Comparison of ENCODE assay signal across 8 cellular contexts in the genomic region with DNA sequence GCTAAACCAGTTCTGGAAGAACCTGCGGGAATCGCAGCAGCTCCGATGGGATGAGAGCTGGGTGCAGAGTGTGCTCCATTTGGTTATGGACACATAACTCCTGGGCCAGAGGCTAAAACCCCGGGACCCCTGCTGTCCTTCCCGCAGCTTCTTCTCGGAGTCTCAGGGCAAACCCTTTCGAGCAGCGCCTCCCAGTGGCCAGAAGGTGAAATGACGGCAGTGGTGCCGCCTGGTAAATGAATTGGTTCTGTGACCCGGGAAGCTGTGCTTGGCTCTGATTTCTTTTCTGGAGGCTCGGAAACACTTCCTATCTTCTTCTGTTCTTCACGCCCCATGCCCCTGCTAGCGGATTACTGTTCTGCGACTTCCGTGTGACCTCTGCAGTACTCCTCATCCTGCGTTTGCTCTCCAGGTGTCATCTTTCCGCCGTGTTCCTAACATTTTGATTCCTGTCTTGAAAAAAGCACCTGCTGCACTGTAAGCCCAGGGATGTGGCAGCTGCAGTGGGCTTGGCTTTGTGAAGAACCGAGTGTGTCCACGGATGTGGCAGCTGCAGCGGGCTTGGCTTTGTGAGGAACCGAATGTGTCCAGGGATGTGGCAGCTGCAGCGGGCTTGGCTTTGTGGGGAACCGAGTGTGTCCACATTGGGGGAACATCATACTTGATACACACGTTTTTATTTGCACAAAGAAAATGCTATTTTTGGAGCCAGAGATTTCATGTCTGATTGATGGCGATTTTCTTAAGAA.
DNase-seq lines count a peak whose midpoint lies in the region; TF ChIP-seq lines count a peak whose summit lies in the region.
"Not testable (repeated sequence)": the region's sequence is repeated elsewhere in the genome, so short reads cannot be mapped to it uniquely, and the experiment has no call there.

No MANE protein-coding gene starts in this region.

- intact Hi-C loops in esophagus squamous epithelium (cut with DNase I): not testable (repeated sequence)

- H3K36me3 Mint-ChIP-seq in activated naive CD4-positive, alpha-beta T cell treated with anti-CD3 and anti-CD28 coated beads, Interleukin-2, amount 10 ng/mL, durations not matched to agents 7 days and 5 days; mesothelial cell of epicardium: not testable (repeated sequence)

- not testable (repeated sequence) for H3K27ac Mint-ChIP-seq in activated naive CD4-positive, alpha-beta T cell treated with anti-CD3 and anti-CD28 coated beads, Interleukin-2, amount 10 ng/mL, durations not matched to agents 7 days and 5 days; mesothelial cell of epicardium

- TF ChIP-seq POLR2A in esophagus squamous epithelium (IDR thresholded peaks at IDR 0.05): not testable (repeated sequence)

- H3K27me3 ChIP-seq in H7 (ENCODE audit: control insufficient read depth, insufficient read depth, low read length); esophagus squamous epithelium: not testable (repeated sequence)

- H3K36me3 ChIP-seq in H7 (replicated peaks; ENCODE audit: control insufficient read depth, insufficient read depth, low read length); esophagus squamous epithelium: not testable (repeated sequence)

- not testable (repeated sequence) for H3K4me1 Mint-ChIP-seq in activated naive CD4-positive, alpha-beta T cell treated with anti-CD3 and anti-CD28 coated beads, Interleukin-2, amount 10 ng/mL, durations not matched to agents 7 days and 5 days
- peaks cover 12% of the 10 kb centered on the region for H3K4me1 Mint-ChIP-seq in mesothelial cell of epicardium

- peaks cover 21% of the 10 kb centered on the region for H3K27me3 Mint-ChIP-seq in activated naive CD4-positive, alpha-beta T cell treated with anti-CD3 and anti-CD28 coated beads, Interleukin-2, amount 10 ng/mL, durations not matched to agents 7 days and 5 days
- not testable (repeated sequence) for H3K27me3 Mint-ChIP-seq in mesothelial cell of epicardium (ENCODE audit: low read depth)

- H3K27ac ChIP-seq in esophagus squamous epithelium: not testable (repeated sequence)

- H3K4me1 ChIP-seq in esophagus squamous epithelium: peaks cover 0 to 13% (median 4%) of the 10 kb centered on the region in 3 donors

- 10 to 25% methylated on average over 18 to 19 of the region's 27 CpGs for WGBS in esophagus squamous epithelium, 2 donors

- DNase-seq in Ammon's horn (ENCODE audit: low spot score) (peak; percentile 16), H7 (peak; percentile 47), NCI-H2171 treated with DMSO at 0.1 percent for 48 hours (lab: John Stamatoyannopoulos, UW) (peak; percentile 55), mesothelial cell of epicardium (ENCODE audit: low spot score in 2 of 2, unreplicated experiment in 2 of 2) (peak in 1 of 2 experiments; percentile 63)
- DNase-seq in activated naive CD4-positive, alpha-beta T cell treated with anti-CD3 and anti-CD28 coated beads, Interleukin-2, amount 10 ng/mL, durations not matched to agents 7 days and 5 days: peak; percentile 68
- not testable (repeated sequence) for DNase-seq in esophagus squamous epithelium (lab: John Stamatoyannopoulos, UW)
- DNase-seq in stimulated activated CD4-positive, alpha-beta T cell treated with anti-CD3 and anti-CD28 coated beads, Interleukin-2, amount 100 ng/mL, for 4 hours (ENCODE audit: low read depth): peak; percentile 14

- H3K9me3 Mint-ChIP-seq in activated naive CD4-positive, alpha-beta T cell treated with anti-CD3 and anti-CD28 coated beads, Interleukin-2, amount 10 ng/mL, durations not matched to agents 7 days and 5 days; mesothelial cell of epicardium: not testable (repeated sequence)

- H3K4me3 Mint-ChIP-seq in activated naive CD4-positive, alpha-beta T cell treated with anti-CD3 and anti-CD28 coated beads, Interleukin-2, amount 10 ng/mL, durations not matched to agents 7 days and 5 days; mesothelial cell of epicardium: not testable (repeated sequence)

- not testable (repeated sequence) for H3K9me3 ChIP-seq in esophagus squamous epithelium

- CTCF ChIA-PET in activated naive CD4-positive, alpha-beta T cell treated with anti-CD3 and anti-CD28 coated beads, Interleukin-2, amount 10 ng/mL, durations not matched to agents 7 days and 5 days (lab: Charles Lee): interaction anchor here (0.7 kb wide), 1 partner anchor 10 kb away, joined by 3 read pairs; no protein-coding TSS in a partner anchor

- TF ChIP-seq CTCF in WI38 (IDR thresholded peaks at IDR 0.05; ENCODE audit: low read depth, low read length): peak; percentile 31; the same call in 1 of the 2 replicates
- peak in 5 of 6 experiments; percentile 54 to 63 (median 55) for TF ChIP-seq CTCF in esophagus squamous epithelium (IDR thresholded peaks at IDR 0.05)
- TF ChIP-seq CTCF in mesothelial cell of epicardium (IDR thresholded peaks at IDR 0.05; ENCODE audit: unreplicated experiment): peak; percentile 78

- not testable (repeated sequence) for H3K4me3 ChIP-seq in H7 (ENCODE audit: insufficient read depth, low read depth, low read length); WI38 (ENCODE audit: low read depth, low read length); esophagus squamous epithelium
